25 cellular contexts compared by ENCODE assay signal in the genomic region with DNA sequence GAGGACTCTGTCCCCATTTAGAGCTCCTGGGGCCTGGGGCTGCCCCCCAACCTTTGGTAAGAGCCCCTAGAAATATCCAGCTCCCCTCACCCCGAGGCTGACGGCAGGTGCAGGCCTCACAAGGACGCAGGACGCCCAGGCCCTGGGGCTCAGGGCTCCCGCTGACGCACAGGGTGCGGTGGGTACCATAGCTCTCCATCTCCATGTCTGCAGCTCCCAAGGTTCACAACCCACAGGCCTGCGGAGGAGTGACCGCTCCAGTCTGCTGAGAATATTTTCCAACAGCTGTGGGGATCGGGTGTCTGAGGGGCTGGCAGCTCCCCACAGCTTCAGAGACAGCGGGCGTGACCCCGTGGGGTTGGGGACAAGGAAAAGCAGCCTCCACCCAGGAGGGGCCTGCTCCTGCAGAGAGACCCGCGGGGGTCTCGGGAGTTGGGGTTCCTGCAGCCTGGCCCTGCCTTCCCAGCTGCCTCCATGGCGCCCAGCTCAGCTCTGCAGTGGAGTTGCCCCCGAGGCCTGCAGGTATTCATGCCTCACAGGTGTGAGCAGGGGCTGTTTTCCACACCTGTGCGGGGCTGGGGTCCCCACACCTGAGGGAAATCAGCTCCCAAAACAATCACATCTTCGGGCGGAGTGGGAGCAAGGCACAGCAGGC. TPM values are rescaled to one million over a fixed set of nuclear protein-coding genes. Genes with fewer than 3 reads are reported as not detected.
A peak's percentile ranks its signal among the peaks of the same experiment; 100 is the strongest.
DNase-seq lines count a peak whose midpoint lies in the region; ATAC-seq and TF ChIP-seq lines count a peak whose summit lies in the region.
"Had no signal": no experiment of that assay in that cellular context is flagged by ENCODE, and none has a peak within 500 bp of the region (broad histone marks: within the 10 kb centered on the region; RNA-seq: fewer than 3 reads in every experiment).

No MANE protein-coding gene starts in this region.

- no peaks in the 10 kb centered on the region for H3F3A ChIP-seq in GM23338 (replicated peaks; ENCODE audit: low read depth)

- CTCF ChIA-PET in activated CD4-positive, alpha-beta T cell treated with anti-CD3 and anti-CD28 coated beads, Interleukin-2, amount 10 ng/mL, durations not matched to agents 7 days and 5 days (lab: Charles Lee) = interaction anchor here (0.6 to 1.3 kb wide), 2 partner anchors 43 to 135 kb away, joined by 3 read pairs; no protein-coding TSS in a partner anchor

- H3K9me2 ChIP-seq in GM23338 (ENCODE audit: insufficient read depth) = no peaks in the 10 kb centered on the region

- H3K4me3 ChIP-seq in GM23338 (no peak overlapping the region), NT2/D1 (ENCODE audit: insufficient read length, low read depth) (no peak overlapping the region), gastrocnemius medialis (peak overlapping the region; percentile 4 to 21 (median 4))
- H3K4me3 ChIP-seq: A549 had no signal

- intact Hi-C loops in gastrocnemius medialis (cut with DNase I; ENCODE audit: low total_unique reads) = no loop called here

- no peak overlapping the region for H2AFZ ChIP-seq in GM23338

- H3K36me3 Mint-ChIP-seq in GM23338 (ENCODE audit: low read depth) = peaks cover 29% of the 10 kb centered on the region
- H3K36me3 Mint-ChIP-seq in activated CD4-positive, alpha-beta T cell treated with anti-CD3 and anti-CD28 coated beads, Interleukin-2, amount 10 ng/mL, durations not matched to agents 7 days and 5 days (ENCODE audit: low read depth) = peaks cover under 1% of the 10 kb centered on the region

- H3K36me3 ChIP-seq in GM23338 (ENCODE audit: insufficient read depth) (no peaks in the 10 kb centered on the region), NT2/D1 (ENCODE audit: insufficient read depth, insufficient read length, low read length) (peaks cover 12% of the 10 kb centered on the region), gastrocnemius medialis (no peaks in the 10 kb centered on the region)

- 0 out of 2 replicates have a peak overlapping the region, but pooled peaks have one; percentile 9 for H3K27ac ChIP-seq in GM23338 (ENCODE audit: low read depth)
- no peak overlapping the region for H3K27ac ChIP-seq in gastrocnemius medialis
- H3K27ac ChIP-seq: A549, C4-2B had no signal

- POLR2A ChIA-PET in activated CD4-positive, alpha-beta T cell treated with anti-CD3 and anti-CD28 coated beads, Interleukin-2, amount 10 ng/mL, durations not matched to agents 7 days and 5 days (lab: Charles Lee) = no interaction called here

- DNase-seq in GM23338 (ENCODE audit: low spot score) = no peak
- no peak for DNase-seq in NT2/D1 (ENCODE audit: low read depth, low spot score)
- peak; percentile 86 for DNase-seq in myocyte (ENCODE audit: low read depth)
- DNase-seq in gastrocnemius medialis = no peak
- DNase-seq in stimulated activated naive CD8-positive, alpha-beta T cell treated with anti-CD3 and anti-CD28 coated beads, Interleukin-15, amount 100 ng/mL, for 72 hours = no peak
- DNase-seq in activated CD4-positive, alpha-beta T cell treated with anti-CD3 and anti-CD28 coated beads, Interleukin-2, amount 10 ng/mL, durations not matched to agents 7 days and 5 days = no peak
- DNase-seq in NCI-H2107 treated with DMSO at 0.1 percent for 48 hours (lab: John Stamatoyannopoulos, UW; ENCODE audit: unreplicated experiment) = no peak
- DNase-seq: AML-193; Caco-2; CD8-positive, alpha-beta T cell; DMS79; GF-D8; KG1; MM.1S; NCI-H1048; NCI-H1417; NCI-H1694; NCI-H2029 treated with DMSO at 0.1 percent for 48 hours; NCI-H226; NCI-H510A; NCI-H69; OCI-M1 had no signal

- no peak overlapping the region for H3K4me2 ChIP-seq in GM23338
- H3K4me2 ChIP-seq: A549 had no signal

- H3K9me3 ChIP-seq in NT2/D1 (ENCODE audit: insufficient read depth, low read length) = no peaks in the 10 kb centered on the region; the same call in 1 of the 2 replicates
- H3K9me3 ChIP-seq in gastrocnemius medialis = no peaks in the 10 kb centered on the region
- H3K9me3 ChIP-seq: A549, Caco-2 had no signal

- H4K20me1 ChIP-seq in GM23338 (replicated peaks; ENCODE audit: insufficient read depth) = no peaks in the 10 kb centered on the region

- TF ChIP-seq CTCF in GM23338 (conservative IDR thresholded peaks at IDR 0.05; ENCODE audit: low read depth in 2 of 2) (no peak), gastrocnemius medialis (IDR thresholded peaks at IDR 0.05 in 4 of 5, conservative IDR thresholded peaks at IDR 0.05 in 1 of 5) (no peak)

- no peak for TF ChIP-seq POLR2A in gastrocnemius medialis (IDR thresholded peaks at IDR 0.05)

- H3K27me3 ChIP-seq in GM23338 (ENCODE audit: insufficient read depth) = no peaks in the 10 kb centered on the region
- H3K27me3 ChIP-seq in NT2/D1 (ENCODE audit: insufficient read depth, insufficient read length) = no peaks in the 10 kb centered on the region
- H3K27me3 ChIP-seq in gastrocnemius medialis = peaks cover 39 to 55% (median 48%) of the 10 kb centered on the region in 3 donors

- H3K27me3 Mint-ChIP-seq in GM23338 (ENCODE audit: insufficient read depth, low read depth, poor library complexity) = peaks cover 12% of the 10 kb centered on the region
- H3K27me3 Mint-ChIP-seq in stimulated activated naive CD8-positive, alpha-beta T cell treated with anti-CD3 and anti-CD28 coated beads, Interleukin-15, amount 100 ng/mL, for 72 hours = no peaks in the 10 kb centered on the region
- no peaks in the 10 kb centered on the region for H3K27me3 Mint-ChIP-seq in activated CD4-positive, alpha-beta T cell treated with anti-CD3 and anti-CD28 coated beads, Interleukin-2, amount 10 ng/mL, durations not matched to agents 7 days and 5 days

- no peak overlapping the region for H3K4me3 Mint-ChIP-seq in GM23338
- no peak overlapping the region for H3K4me3 Mint-ChIP-seq in stimulated activated naive CD8-positive, alpha-beta T cell treated with anti-CD3 and anti-CD28 coated beads, Interleukin-15, amount 100 ng/mL, for 72 hours
- no peak overlapping the region for H3K4me3 Mint-ChIP-seq in activated CD4-positive, alpha-beta T cell treated with anti-CD3 and anti-CD28 coated beads, Interleukin-2, amount 10 ng/mL, durations not matched to agents 7 days and 5 days
- H3K4me3 Mint-ChIP-seq: CD8-positive, alpha-beta T cell had no signal

- H3K9me3 Mint-ChIP-seq in GM23338 = peaks cover 12% of the 10 kb centered on the region; the same call in 2 of the 3 replicates
- H3K9me3 Mint-ChIP-seq in stimulated activated naive CD8-positive, alpha-beta T cell treated with anti-CD3 and anti-CD28 coated beads, Interleukin-15, amount 100 ng/mL, for 72 hours = peaks cover 0 to 11% of the 10 kb centered on the region in 2 donors
- H3K9me3 Mint-ChIP-seq in activated CD4-positive, alpha-beta T cell treated with anti-CD3 and anti-CD28 coated beads, Interleukin-2, amount 10 ng/mL, durations not matched to agents 7 days and 5 days = no peaks in the 10 kb centered on the region
- H3K9me3 Mint-ChIP-seq: CD8-positive, alpha-beta T cell had no signal

- no peak overlapping the region for H3K27ac Mint-ChIP-seq in GM23338
- no peak overlapping the region for H3K27ac Mint-ChIP-seq in stimulated activated naive CD8-positive, alpha-beta T cell treated with anti-CD3 and anti-CD28 coated beads, Interleukin-15, amount 100 ng/mL, for 72 hours
- H3K27ac Mint-ChIP-seq in activated CD4-positive, alpha-beta T cell treated with anti-CD3 and anti-CD28 coated beads, Interleukin-2, amount 10 ng/mL, durations not matched to agents 7 days and 5 days = no peak overlapping the region
- H3K27ac Mint-ChIP-seq: CD8-positive, alpha-beta T cell had no signal

- peaks cover 19% of the 10 kb centered on the region for H3K4me1 Mint-ChIP-seq in GM23338
- H3K4me1 Mint-ChIP-seq in stimulated activated naive CD8-positive, alpha-beta T cell treated with anti-CD3 and anti-CD28 coated beads, Interleukin-15, amount 100 ng/mL, for 72 hours = peaks cover 19% of the 10 kb centered on the region
- peaks cover 2% of the 10 kb centered on the region for H3K4me1 Mint-ChIP-seq in activated CD4-positive, alpha-beta T cell treated with anti-CD3 and anti-CD28 coated beads, Interleukin-2, amount 10 ng/mL, durations not matched to agents 7 days and 5 days

- peak overlapping the region; percentile 27 for H3K9ac ChIP-seq in NT2/D1 (ENCODE audit: insufficient read length, low read depth)

- H3K79me2 ChIP-seq in GM23338 (replicated peaks; ENCODE audit: insufficient read depth) = peaks cover 4% of the 10 kb centered on the region; the same call in 1 of the 2 replicates

- in situ Hi-C loops in gastrocnemius medialis (cut with MboI; ENCODE audit: low sequenced_read_pairs in 4 of 4) = no loop called here

- H3K4me1 ChIP-seq in GM23338 (ENCODE audit: insufficient read depth) = no peaks in the 10 kb centered on the region; the same call in 1 of the 2 replicates
- peaks cover 23% of the 10 kb centered on the region for H3K4me1 ChIP-seq in NT2/D1 (ENCODE audit: insufficient read depth, insufficient read length)
- H3K4me1 ChIP-seq in gastrocnemius medialis = peaks cover 16 to 26% of the 10 kb centered on the region in 2 donors
- H3K4me1 ChIP-seq: A549, Caco-2 had no signal

- ATAC-seq in GM23338 = peak; percentile 13
- no peak for ATAC-seq in gastrocnemius medialis
- ATAC-seq in stimulated activated naive CD8-positive, alpha-beta T cell treated with anti-CD3 and anti-CD28 coated beads, Interleukin-15, amount 100 ng/mL, for 72 hours = no peak
- ATAC-seq: A549; CD8-positive, alpha-beta T cell; SK-N-SH treated with all-trans-retinoic acid at 6 μM for 48 hours had no signal

TF ChIP-seq in GM23338, 12 proteins besides CTCF, POLR2A, EP300 and RAD21 (continues in another document):
- TF ChIP-seq JUNB (IDR thresholded peaks at IDR 0.05; ENCODE audit: unreplicated experiment) = no peak
- TF ChIP-seq NANOG (IDR thresholded peaks at IDR 0.05; ENCODE audit: borderline replicate concordance) = no peak
- TF ChIP-seq EZH2phosphoT487 (IDR thresholded peaks at IDR 0.05; ENCODE audit: unreplicated experiment) = no peak
- TF ChIP-seq ZNF114 (CRISPR knock-in tag; IDR thresholded peaks at IDR 0.05) = no peak

RNA-seq across cellular contexts. Expression of a gene that starts 52.5 kb away (rescaled TPM):
- total RNA-seq in GM23338 (2014; rRNA removed; shearing (Covaris generic)) = 32.2 and 43.1 TPM in 2 replicates
- polyA plus RNA-seq in GM23338 (2016; fragmentation: Nextera tagmentation; extraction: Ambion mirVana) = 35.6 and 39.5 TPM in 2 replicates
- total RNA-seq in myocyte (38.6 and 48.4 TPM in 2 replicates), gastrocnemius medialis (10 to 100 TPM; 10.8 to 31.7 (median 26.0) TPM)
- 46.7 TPM for polyA plus RNA-seq in myocyte (2012)
- total RNA-seq in activated CD4-positive, alpha-beta T cell treated with anti-CD3 and anti-CD28 coated beads, Interleukin-2, amount 10 ng/mL, durations not matched to agents 7 days and 5 days = under 1 TPM; 0.37 to 0.46 TPM

Comparison
In these comparisons a context has a peak if more than half of its experiments do, and no peak if none do; other contexts are left out.
1. H3K4me3 ChIP-seq: peak in gastrocnemius medialis (4 of 4); none in GM23338 (single experiment) and NT2/D1 (single experiment).
2. RNA of a gene that starts 52.5 kb away (total RNA-seq): 38.6 to 48.4 TPM in myocyte, 32.2 to 43.1 TPM in GM23338 and 10.8 to 31.7 TPM in gastrocnemius medialis; 0.37 to 0.46 TPM in activated CD4-positive, alpha-beta T cell treated with anti-CD3 and anti-CD28 coated beads, Interleukin-2, amount 10 ng/mL, durations not matched to agents 7 days and 5 days; every median in the first group is over 4 times any median in the second.